ENCODE assay signal across 8 cellular contexts in genomic region chr1:1347663-1348419, GRCh38. TPM values are rescaled to one million over a fixed set of nuclear protein-coding genes. Genes with fewer than 3 reads are reported as not detected.
DNase-seq lines count a peak whose midpoint lies in the region; ATAC-seq and TF ChIP-seq lines count a peak whose summit lies in the region.

No MANE protein-coding gene starts in this region.

- H3K27me3 Mint-ChIP-seq in H9 (ENCODE audit: low read depth), result peaks cover 8% of the 10 kb centered on the region

- peak overlapping the region; percentile 72 to 84 for H3K4me3 Mint-ChIP-seq in H9

- H4K5ac ChIP-seq in H9 (ENCODE audit: insufficient read length, low read depth, low read length), result no peak overlapping the region

- no peaks in the 10 kb centered on the region for H3K27me3 ChIP-seq in H9 (ENCODE audit: insufficient read depth, low read length)
- no peaks in the 10 kb centered on the region for H3K27me3 ChIP-seq in SU-DHL-6 (ENCODE audit: low read length)
- peaks cover under 1% of the 10 kb centered on the region for H3K27me3 ChIP-seq in gastroesophageal sphincter
- H3K27me3 ChIP-seq in rectal smooth muscle tissue (ENCODE audit: control insufficient read depth, insufficient read depth, low read length), result peaks cover under 1% of the 10 kb centered on the region

- H3K9me3 ChIP-seq in H9 (ENCODE audit: control insufficient read depth, low read depth, low read length) (no peaks in the 10 kb centered on the region), SU-DHL-6 (ENCODE audit: insufficient read depth, low read length) (no peaks in the 10 kb centered on the region), gastroesophageal sphincter (no peaks in the 10 kb centered on the region)

- no peak overlapping the region for H4K8ac ChIP-seq in H9 (replicated peaks; ENCODE audit: insufficient read length, low read depth, low read length)

- no peak overlapping the region for H3K9ac ChIP-seq in H9 (ENCODE audit: extremely low read depth, insufficient read length, low read length)
- H3K9ac ChIP-seq in SU-DHL-6 (ENCODE audit: low read length), result peak overlapping the region; percentile 78
- peak overlapping the region; percentile 73 for H3K9ac ChIP-seq in rectal smooth muscle tissue (ENCODE audit: low read length)

- no peak overlapping the region for H2AK5ac ChIP-seq in H9 (ENCODE audit: insufficient read length, low read length)

- peaks cover 3% of the 10 kb centered on the region; the same call in 1 of the 2 replicates for H3K79me2 ChIP-seq in H9 (ENCODE audit: insufficient read depth, low read length)
- peaks cover 6% of the 10 kb centered on the region; the same call in 1 of the 2 replicates for H3K79me2 ChIP-seq in SU-DHL-6 (ENCODE audit: insufficient read depth, low read length)

- H4K20me1 ChIP-seq in H9 (ENCODE audit: control insufficient read depth, insufficient read depth, insufficient read length) (peaks cover 3% of the 10 kb centered on the region), SU-DHL-6 (ENCODE audit: low read depth, low read length) (no peaks in the 10 kb centered on the region)

- peaks cover under 1 to 9% (median 3%) of the 10 kb centered on the region in 3 experiments; a peak in 3 of 7 replicates for H3K36me3 Mint-ChIP-seq in H9 (ENCODE audit: insufficient read depth in 1 of 3, low read depth in 3 of 3)

- DNase-seq in H9, result peak; percentile 70
- DNase-seq in NCI-H2081 treated with DMSO at 0.1 percent for 48 hours (lab: John Stamatoyannopoulos, UW), result no peak
- DNase-seq in activated gamma-delta T cell treated with Interleukin-2 at 50 U/mL for 16 hours, result no peak
- no peak for DNase-seq in NCI-H1436 (lab: John Stamatoyannopoulos, UW)

- H2BK120ac ChIP-seq in H9 (ENCODE audit: low read depth, low read length, poor library complexity, severe bottlenecking), result no peak overlapping the region

- H3K23ac ChIP-seq in H9 (ENCODE audit: insufficient read length, low read depth, low read length), result no peak overlapping the region

- peaks cover 6% of the 10 kb centered on the region; the same call in 1 of the 2 replicates for H3F3A ChIP-seq in SU-DHL-6 (ENCODE audit: insufficient read depth)

- H2BK15ac ChIP-seq in H9 (ENCODE audit: low read depth, low read length), result no peak overlapping the region

- no peak overlapping the region; the same call in 1 of the 2 replicates for H3K14ac ChIP-seq in H9 (ENCODE audit: insufficient read depth, low read length)

- no peaks in the 10 kb centered on the region for H3K36me3 ChIP-seq in SU-DHL-6 (ENCODE audit: low read length)
- no peaks in the 10 kb centered on the region for H3K36me3 ChIP-seq in gastroesophageal sphincter
- no peaks in the 10 kb centered on the region for H3K36me3 ChIP-seq in rectal smooth muscle tissue (ENCODE audit: control insufficient read depth, insufficient read depth, low read length)

- H2BK5ac ChIP-seq in H9 (ENCODE audit: insufficient read length, low read length), result no peak overlapping the region

- no peak overlapping the region for H3K4ac ChIP-seq in H9 (ENCODE audit: low read depth, low read length)

- no peak for TF ChIP-seq POLR2A in gastroesophageal sphincter (IDR thresholded peaks at IDR 0.05)

- H3K4me1 ChIP-seq in H9 (ENCODE audit: insufficient read depth, low read length), result no peaks in the 10 kb centered on the region; the same call in 1 of the 2 replicates
- H3K4me1 ChIP-seq in gastroesophageal sphincter, result peaks cover 0 to 71% (median 44%) of the 10 kb centered on the region in 3 donors
- peaks cover 19% of the 10 kb centered on the region for H3K4me1 ChIP-seq in rectal smooth muscle tissue (ENCODE audit: control insufficient read depth, insufficient read depth, low read length)

- H3K56ac ChIP-seq in H9 (ENCODE audit: insufficient read length, low read depth, low read length), result no peak overlapping the region

- ATAC-seq in gastroesophageal sphincter, result no peak
- no peak for ATAC-seq in HG03469 (IDR thresholded peaks at IDR 0.05; ENCODE audit: unreplicated experiment)

- no peak overlapping the region for H3K18ac ChIP-seq in H9 (ENCODE audit: insufficient read length, low read depth, low read length)

- no peak overlapping the region for H2BK20ac ChIP-seq in H9 (ENCODE audit: low read depth, low read length, poor library complexity, severe bottlenecking)

- H2BK12ac ChIP-seq in H9 (ENCODE audit: insufficient read length, low read depth, low read length), result no peak overlapping the region

- TF ChIP-seq EP300 in gastroesophageal sphincter (IDR thresholded peaks at IDR 0.05), result no peak

- H3K4me2 ChIP-seq in H9 (ENCODE audit: insufficient read depth, insufficient read length, low read length), result peak overlapping the region; percentile 90
- peak overlapping the region; percentile 91 for H3K4me2 ChIP-seq in SU-DHL-6 (ENCODE audit: low read depth, low read length, poor library complexity, severe bottlenecking)

- no peak overlapping the region for H4K91ac ChIP-seq in H9 (ENCODE audit: insufficient read length, low read depth, low read length)

- H3K4me3 ChIP-seq in SU-DHL-6 (ENCODE audit: insufficient read depth, low read length, poor library complexity, severe bottlenecking) (peak overlapping the region; percentile 88), gastroesophageal sphincter (peak overlapping the region; percentile 46 to 88), rectal smooth muscle tissue (ENCODE audit: low read length) (peak overlapping the region; percentile 93)

- peaks cover 13% of the 10 kb centered on the region for H3K79me1 ChIP-seq in H9 (ENCODE audit: insufficient read depth, low read depth, low read length, poor library complexity, severe bottlenecking)

- H2AFZ ChIP-seq in H9 (ENCODE audit: low read length) (no peak overlapping the region), SU-DHL-6 (ENCODE audit: low read depth, low read length, severe bottlenecking) (no peak overlapping the region)

- TF ChIP-seq CTCF in H9 (conservative IDR thresholded peaks at IDR 0.05) (no peak), SU-DHL-6 (IDR thresholded peaks at IDR 0.05; ENCODE audit: insufficient read depth, low read length, poor library complexity, severe bottlenecking) (no peak), gastroesophageal sphincter (IDR thresholded peaks at IDR 0.05) (no peak)

- WGBS in H9 (ENCODE audit: extremely low coverage, insufficient read length, low lambda C conversion rate), result no CpG with 5 or more reads among the region's 26 CpGs
- 20% methylated on average over 1 of the region's 26 CpGs; no CpG with 5 or more reads in 1 of the 2 donors for WGBS in gastroesophageal sphincter (ENCODE audit: low coverage in 1 of 2), 2 donors

- peak overlapping the region in 1 of 3 experiments; percentile 83; a peak in 2 of 7 replicates for H3K27ac Mint-ChIP-seq in H9

- peaks cover 15 to 28% of the 10 kb centered on the region in 2 experiments for H3K4me1 Mint-ChIP-seq in H9

- no peaks in the 10 kb centered on the region for H3K9me2 ChIP-seq in SU-DHL-6 (replicated peaks; ENCODE audit: insufficient read depth, low read length)

- H3K27ac ChIP-seq in H9 (ENCODE audit: insufficient read length, low read depth, low read length), result no peak overlapping the region
- H3K27ac ChIP-seq in SU-DHL-6 (ENCODE audit: low read depth, low read length), result no peak overlapping the region
- H3K27ac ChIP-seq in gastroesophageal sphincter, result peak overlapping the region in 3 of 4 donors; percentile 81 to 94 (median 91)
- H3K27ac ChIP-seq in rectal smooth muscle tissue (ENCODE audit: low read depth, low read length), result peak overlapping the region; percentile 55

- H3K9me3 Mint-ChIP-seq in H9, result no peaks in the 10 kb centered on the region

- peaks cover 9% of the 10 kb centered on the region for H3K23me2 ChIP-seq in H9 (ENCODE audit: insufficient read length, low read depth, low read length, poor library complexity, severe bottlenecking)

- H3T11ph ChIP-seq in H9 (ENCODE audit: low read length), result no peak overlapping the region

RNA-seq across cellular contexts. Expression of gene DVL1, which starts 1.4 kb away (rescaled TPM):
- total RNA-seq in H9 (2021) (66.5 and 71.0 TPM in 2 replicates), gastroesophageal sphincter (100 to 1,000 TPM in 1 of 4 donors, 10 to 100 TPM in 3; 84.4 to 174 (median 88.9) TPM)

RNA-seq across cellular contexts. Expression of gene MXRA8, which starts 10.5 kb away (rescaled TPM):
- total RNA-seq in H9 (2021) (8.1 and 9.6 TPM in 2 replicates), gastroesophageal sphincter (100 to 1,000 TPM in 1 of 4 donors, 10 to 100 TPM in 3; 69.8 to 105 (median 85.4) TPM)

RNA-seq across cellular contexts. Expression of gene TAS1R3, which starts 16.8 kb away (rescaled TPM):
- total RNA-seq in H9 (2021), result 0.28 and 0.35 TPM in 2 replicates
- under 1 TPM in 3 of 4 donors, not detected in 1; 0.12 to 0.54 (median 0.40) TPM for total RNA-seq in gastroesophageal sphincter

RNA-seq across cellular contexts. Expression of gene CPTP, which starts 23.2 kb away (rescaled TPM):
- total RNA-seq in H9 (2021), result 14.0 and 15.0 TPM in 2 replicates
- 10 to 100 TPM; 10.4 to 42.7 (median 30.1) TPM for total RNA-seq in gastroesophageal sphincter

RNA-seq across cellular contexts. Expression of gene INTS11, which starts 23.4 kb away (rescaled TPM):
- total RNA-seq in H9 (2021) (138 and 139 TPM in 2 replicates), gastroesophageal sphincter (100 to 1,000 TPM in 1 of 4 donors, 10 to 100 TPM in 3; 62.0 to 119 (median 96.4) TPM)

Comparison
In these comparisons a context has a peak if more than half of its experiments do, and no peak if none do; other contexts are left out.
1. H3K27ac ChIP-seq: peak in gastroesophageal sphincter (3 of 4) and rectal smooth muscle tissue (single experiment); none in H9 (single experiment) and SU-DHL-6 (single experiment).
2. Peak in every context shown above with its lines, with median percentiles within 50 percentile points of each other: H3K4me3 ChIP-seq.